In genomic region chr2:15729709-15730544, GRCh38 we compare ENCODE assay signal across 1 cellular context.
TF ChIP-seq lines count a peak whose summit lies in the region.

No MANE protein-coding gene starts in this region.

TF ChIP-seq in GM23338, 12 proteins besides CTCF, POLR2A, EP300 and RAD21 (continued from another document):
- TF ChIP-seq ZNF462 (CRISPR knock-in tag; IDR thresholded peaks at IDR 0.05) (no peak), EZH2 (IDR thresholded peaks at IDR 0.05; ENCODE audit: low read depth, unreplicated experiment) (no peak), POLR2AphosphoS5 (IDR thresholded peaks at IDR 0.05; ENCODE audit: low read depth) (no peak), CREB1 (CRISPR knock-in tag; IDR thresholded peaks at IDR 0.05; ENCODE audit: low read depth) (no peak), NANOG (IDR thresholded peaks at IDR 0.05; ENCODE audit: borderline replicate concordance) (no peak), REST (IDR thresholded peaks at IDR 0.05; ENCODE audit: unreplicated experiment) (no peak), EZH2phosphoT487 (IDR thresholded peaks at IDR 0.05; ENCODE audit: unreplicated experiment) (no peak), ZNF114 (CRISPR knock-in tag; IDR thresholded peaks at IDR 0.05) (no peak)
